Comparison of ENCODE assay signal across 18 cellular contexts in genomic region chr11:69520186-69520585, GRCh38. TPM values are rescaled to one million over a fixed set of nuclear protein-coding genes. Genes with fewer than 3 reads are reported as not detected.
DNase-seq lines count a peak whose midpoint lies in the region; ATAC-seq and TF ChIP-seq lines count a peak whose summit lies in the region.
"Had no signal": no experiment of that assay in that cellular context is flagged by ENCODE, and none has a peak within 500 bp of the region (broad histone marks: within the 10 kb centered on the region; RNA-seq: fewer than 3 reads in every experiment).

No MANE protein-coding gene starts in this region.

- no peak for TF ChIP-seq CTCF in left ventricle myocardium inferior (IDR thresholded peaks at IDR 0.05; ENCODE audit: borderline replicate concordance)
- no peak for TF ChIP-seq CTCF in fibroblast of pulmonary artery (IDR thresholded peaks at IDR 0.05; ENCODE audit: low read length, missing control alignments)

- peaks cover 18% of the 10 kb centered on the region for H3K9me3 ChIP-seq in left ventricle myocardium inferior (replicated peaks)

- DNase-seq in left ventricle myocardium superior: peak; percentile 2
- DNase-seq in left ventricle myocardium inferior: no peak
- DNase-seq in SW480 (ENCODE audit: low spot score): peak; percentile 32
- DNase-seq in fibroblast of pulmonary artery (ENCODE audit: low read depth): peak; percentile 34
- no peak for DNase-seq in middle frontal gyrus (ENCODE audit: extremely low spot score, low spot score)
- no peak for DNase-seq in activated T-cell treated with anti-CD3 and anti-CD28 coated beads, Interleukin-2, amount 50 U/mL, for 48 hours
- no peak for DNase-seq in stimulated activated naive CD4-positive, alpha-beta T cell treated with Interleukin-2 at 50 U/mL for 16 hours (lab: John Stamatoyannopoulos, UW)
- DNase-seq: C1 segment of cervical spinal cord, DND-41, NCI-H1092, NCI-H1694, NCI-H510A treated with DMSO at 0.1 percent for 48 hours, NCI-H82 had no signal

- no peaks in the 10 kb centered on the region for H3K27me3 ChIP-seq in left ventricle myocardium inferior (ENCODE audit: low read depth)

- no peak overlapping the region for H3K4me3 ChIP-seq in left ventricle myocardium inferior
- H3K4me3 ChIP-seq in fibroblast of pulmonary artery (replicated peaks; ENCODE audit: low read depth, low read length): no peak overlapping the region
- H3K4me3 ChIP-seq: K562, SK-N-MC had no signal

- intact Hi-C loops in left ventricle myocardium superior (cut with micrococcal nuclease) (no loop called here), left ventricle myocardium inferior (cut with micrococcal nuclease) (no loop called here)

- no peak overlapping the region for H3K27ac ChIP-seq in left ventricle myocardium inferior (replicated peaks)
- H3K27ac ChIP-seq: SK-N-MC had no signal

- no peaks in the 10 kb centered on the region for H3K36me3 ChIP-seq in left ventricle myocardium inferior

- no peaks in the 10 kb centered on the region for H3K4me1 ChIP-seq in left ventricle myocardium inferior

- no peak for ATAC-seq in left ventricle myocardium superior
- ATAC-seq in GM19395 (IDR thresholded peaks at IDR 0.05; ENCODE audit: unreplicated experiment): no peak
- ATAC-seq: K562, Panc1, Right ventricle myocardium inferior had no signal

RNA-seq across cellular contexts. Expression of gene LINC01488, which starts 38.7 kb away (rescaled TPM):
- total RNA-seq in left ventricle myocardium superior: not detected
- 0.38 TPM for total RNA-seq in left ventricle myocardium inferior
- total RNA-seq: K562 had no signal

Comparison
In these comparisons a context has a peak if more than half of its experiments do, and no peak if none do; other contexts are left out.
1. DNase-seq: peak in left ventricle myocardium superior (single experiment), SW480 (single experiment) and fibroblast of pulmonary artery (single experiment); none in left ventricle myocardium inferior (single experiment), middle frontal gyrus (single experiment), activated T-cell treated with anti-CD3 and anti-CD28 coated beads, Interleukin-2, amount 50 U/mL, for 48 hours (0 of 2) and stimulated activated naive CD4-positive, alpha-beta T cell treated with Interleukin-2 at 50 U/mL for 16 hours (single experiment).